In the genomic region with DNA sequence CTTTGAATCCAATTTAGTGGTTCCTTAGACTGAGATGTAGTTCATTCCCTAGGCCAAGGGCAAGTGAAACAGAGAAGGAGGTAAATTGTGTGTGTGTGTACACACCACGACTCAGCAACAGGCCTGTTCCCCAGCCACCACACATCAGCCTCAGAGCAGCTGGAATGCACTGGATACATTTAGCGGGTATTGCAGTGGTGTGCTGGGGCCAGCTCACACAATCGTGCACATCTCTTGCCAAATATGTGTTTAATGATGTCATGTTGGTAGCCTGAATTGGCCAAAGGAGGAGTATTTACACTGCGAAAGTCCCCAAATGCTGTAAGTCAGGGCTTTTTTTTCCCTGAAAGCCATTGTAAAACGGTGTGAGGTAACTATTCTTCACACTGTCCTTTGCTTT, we compare ENCODE assay signal across 1 cellular context.
TF ChIP-seq lines count a peak whose summit lies in the region.

No MANE protein-coding gene starts in this region.

TF ChIP-seq in HepG2, 621 proteins besides CTCF, POLR2A, EP300 and RAD21 (continued from another document):
- TF ChIP-seq, protein P1, sequence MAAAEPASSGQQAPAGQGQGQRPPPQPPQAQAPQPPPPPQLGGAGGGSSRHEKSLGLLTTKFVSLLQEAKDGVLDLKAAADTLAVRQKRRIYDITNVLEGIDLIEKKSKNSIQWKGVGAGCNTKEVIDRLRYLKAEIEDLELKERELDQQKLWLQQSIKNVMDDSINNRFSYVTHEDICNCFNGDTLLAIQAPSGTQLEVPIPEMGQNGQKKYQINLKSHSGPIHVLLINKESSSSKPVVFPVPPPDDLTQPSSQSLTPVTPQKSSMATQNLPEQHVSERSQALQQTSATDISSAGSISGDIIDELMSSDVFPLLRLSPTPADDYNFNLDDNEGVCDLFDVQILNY (CRISPR knock-in tag; conservative IDR thresholded peaks at IDR 0.05), result no peak
- TF ChIP-seq SOX6 (IDR thresholded peaks at IDR 0.05) (no peak), SOX6 (CRISPR knock-in tag; IDR thresholded peaks at IDR 0.05) (peak; percentile 44; the same call in 1 of the 2 replicates), ZNF563 (CRISPR knock-in tag; IDR thresholded peaks at IDR 0.05) (no peak), ZNF12 (CRISPR knock-in tag; IDR thresholded peaks at IDR 0.05) (0 out of 2 replicates have a peak, but pooled peaks have one; percentile 27), GATAD2A (CRISPR knock-in tag; IDR thresholded peaks at IDR 0.05) (no peak), ZNF768 (CRISPR knock-in tag; IDR thresholded peaks at IDR 0.05) (no peak), MIER3 (CRISPR knock-in tag; IDR thresholded peaks at IDR 0.05; ENCODE audit: borderline replicate concordance) (no peak), ZNF274 (CRISPR knock-in tag; IDR thresholded peaks at IDR 0.05) (no peak), SMAD9 (CRISPR knock-in tag; IDR thresholded peaks at IDR 0.05) (no peak), SMC3 (IDR thresholded peaks at IDR 0.05; ENCODE audit: low read length) (no peak), ZNF460 (CRISPR knock-in tag; IDR thresholded peaks at IDR 0.05; ENCODE audit: borderline replicate concordance) (no peak), NFYB (CRISPR knock-in tag; IDR thresholded peaks at IDR 0.05) (no peak), MED1 (CRISPR knock-in tag; IDR thresholded peaks at IDR 0.05) (no peak), CEBPB (IDR thresholded peaks at IDR 0.05; ENCODE audit: borderline replicate concordance, low read depth, low read length) (peak; percentile 71), ZNF816 (CRISPR knock-in tag; IDR thresholded peaks at IDR 0.05; ENCODE audit: borderline replicate concordance) (no peak), TBL1XR1 (IDR thresholded peaks at IDR 0.05; ENCODE audit: borderline replicate concordance, low read length, partially characterized antibody) (no peak)
- TF ChIP-seq, protein P2, sequence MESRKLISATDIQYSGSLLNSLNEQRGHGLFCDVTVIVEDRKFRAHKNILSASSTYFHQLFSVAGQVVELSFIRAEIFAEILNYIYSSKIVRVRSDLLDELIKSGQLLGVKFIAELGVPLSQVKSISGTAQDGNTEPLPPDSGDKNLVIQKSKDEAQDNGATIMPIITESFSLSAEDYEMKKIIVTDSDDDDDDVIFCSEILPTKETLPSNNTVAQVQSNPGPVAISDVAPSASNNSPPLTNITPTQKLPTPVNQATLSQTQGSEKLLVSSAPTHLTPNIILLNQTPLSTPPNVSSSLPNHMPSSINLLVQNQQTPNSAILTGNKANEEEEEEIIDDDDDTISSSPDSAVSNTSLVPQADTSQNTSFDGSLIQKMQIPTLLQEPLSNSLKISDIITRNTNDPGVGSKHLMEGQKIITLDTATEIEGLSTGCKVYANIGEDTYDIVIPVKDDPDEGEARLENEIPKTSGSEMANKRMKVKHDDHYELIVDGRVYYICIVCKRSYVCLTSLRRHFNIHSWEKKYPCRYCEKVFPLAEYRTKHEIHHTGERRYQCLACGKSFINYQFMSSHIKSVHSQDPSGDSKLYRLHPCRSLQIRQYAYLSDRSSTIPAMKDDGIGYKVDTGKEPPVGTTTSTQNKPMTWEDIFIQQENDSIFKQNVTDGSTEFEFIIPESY (CRISPR knock-in tag; IDR thresholded peaks at IDR 0.05), result peak; percentile 99
- TF ChIP-seq, protein P3, sequence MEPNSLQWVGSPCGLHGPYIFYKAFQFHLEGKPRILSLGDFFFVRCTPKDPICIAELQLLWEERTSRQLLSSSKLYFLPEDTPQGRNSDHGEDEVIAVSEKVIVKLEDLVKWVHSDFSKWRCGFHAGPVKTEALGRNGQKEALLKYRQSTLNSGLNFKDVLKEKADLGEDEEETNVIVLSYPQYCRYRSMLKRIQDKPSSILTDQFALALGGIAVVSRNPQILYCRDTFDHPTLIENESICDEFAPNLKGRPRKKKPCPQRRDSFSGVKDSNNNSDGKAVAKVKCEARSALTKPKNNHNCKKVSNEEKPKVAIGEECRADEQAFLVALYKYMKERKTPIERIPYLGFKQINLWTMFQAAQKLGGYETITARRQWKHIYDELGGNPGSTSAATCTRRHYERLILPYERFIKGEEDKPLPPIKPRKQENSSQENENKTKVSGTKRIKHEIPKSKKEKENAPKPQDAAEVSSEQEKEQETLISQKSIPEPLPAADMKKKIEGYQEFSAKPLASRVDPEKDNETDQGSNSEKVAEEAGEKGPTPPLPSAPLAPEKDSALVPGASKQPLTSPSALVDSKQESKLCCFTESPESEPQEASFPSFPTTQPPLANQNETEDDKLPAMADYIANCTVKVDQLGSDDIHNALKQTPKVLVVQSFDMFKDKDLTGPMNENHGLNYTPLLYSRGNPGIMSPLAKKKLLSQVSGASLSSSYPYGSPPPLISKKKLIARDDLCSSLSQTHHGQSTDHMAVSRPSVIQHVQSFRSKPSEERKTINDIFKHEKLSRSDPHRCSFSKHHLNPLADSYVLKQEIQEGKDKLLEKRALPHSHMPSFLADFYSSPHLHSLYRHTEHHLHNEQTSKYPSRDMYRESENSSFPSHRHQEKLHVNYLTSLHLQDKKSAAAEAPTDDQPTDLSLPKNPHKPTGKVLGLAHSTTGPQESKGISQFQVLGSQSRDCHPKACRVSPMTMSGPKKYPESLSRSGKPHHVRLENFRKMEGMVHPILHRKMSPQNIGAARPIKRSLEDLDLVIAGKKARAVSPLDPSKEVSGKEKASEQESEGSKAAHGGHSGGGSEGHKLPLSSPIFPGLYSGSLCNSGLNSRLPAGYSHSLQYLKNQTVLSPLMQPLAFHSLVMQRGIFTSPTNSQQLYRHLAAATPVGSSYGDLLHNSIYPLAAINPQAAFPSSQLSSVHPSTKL (CRISPR knock-in tag; IDR thresholded peaks at IDR 0.05), result 0 out of 2 replicates have a peak, but pooled peaks have one; percentile 10
